18 cellular contexts compared by ENCODE assay signal in genomic region chr4:119646347-119647071, GRCh38. TPM values are rescaled to one million over a fixed set of nuclear protein-coding genes. Genes with fewer than 3 reads are reported as not detected.
A peak's percentile ranks its signal among the peaks of the same experiment; 100 is the strongest.
DNase-seq lines count a peak whose midpoint lies in the region; ATAC-seq and TF ChIP-seq lines count a peak whose summit lies in the region.
"Had no signal": no experiment of that assay in that cellular context is flagged by ENCODE, and none has a peak within 500 bp of the region (broad histone marks: within the 10 kb centered on the region; RNA-seq: fewer than 3 reads in every experiment).

No MANE protein-coding gene starts in this region.

- H3K27ac ChIP-seq in heart right ventricle (peak overlapping the region in 7 of 10 donors; percentile 4 to 65 (median 49)), rectal smooth muscle tissue (ENCODE audit: low read depth, low read length) (peak overlapping the region; percentile 45), thyroid gland (no peak overlapping the region)
- H3K27ac ChIP-seq: C4-2B, lower lobe of right lung, parathyroid adenoma had no signal

- TF ChIP-seq CTCF in heart right ventricle (IDR thresholded peaks at IDR 0.05) (no peak), thyroid gland (IDR thresholded peaks at IDR 0.05) (no peak)

- 48 to 77% methylated on average over 5 of the region's 5 CpGs for WGBS in heart right ventricle, 2 donors
- 79 to 84% methylated on average over 5 of the region's 5 CpGs for WGBS in thyroid gland, 2 donors

- ATAC-seq in heart right ventricle (peak; percentile 55 to 94 (median 88)), GM19452 (IDR thresholded peaks at IDR 0.05; ENCODE audit: unreplicated experiment) (no peak)
- ATAC-seq: activated CD4-positive, CD25-positive, alpha-beta regulatory T cell treated with anti-CD3 and anti-CD28 coated beads, Interleukin-2, amount 50 U/mL, for 24 hours; PC-3; stimulated activated naive CD8-positive, alpha-beta T cell treated with anti-CD3 and anti-CD28 coated beads, Interleukin-15, Interleukin-2, amounts not matched to agents 100 U/mL and 50 U/mL, for 24 hours had no signal

- TF ChIP-seq POLR2A in thyroid gland (IDR thresholded peaks at IDR 0.05): no peak

- H3K9me3 ChIP-seq in heart right ventricle: no peaks in the 10 kb centered on the region
- H3K9me3 ChIP-seq in thyroid gland: no peaks in the 10 kb centered on the region
- H3K9me3 ChIP-seq: lower lobe of right lung had no signal

- H3K4me1 ChIP-seq in heart right ventricle (peaks cover 0 to 12% (median 0%) of the 10 kb centered on the region in 9 donors), rectal smooth muscle tissue (ENCODE audit: control insufficient read depth, insufficient read depth, low read length) (peaks cover 11% of the 10 kb centered on the region), thyroid gland (no peaks in the 10 kb centered on the region)
- H3K4me1 ChIP-seq: lower lobe of right lung, parathyroid adenoma had no signal

- intact Hi-C loops in heart right ventricle (cut with DNase I): loop anchor here in 2 of 10 donors (10.0 kb wide), 2 partner anchors 98 to 148 kb away; no protein-coding TSS in a partner anchor
- intact Hi-C loops in thyroid gland (cut with DNase I): no loop called here

- H3K27me3 ChIP-seq in heart right ventricle: no peaks in the 10 kb centered on the region
- H3K27me3 ChIP-seq in rectal smooth muscle tissue (ENCODE audit: control insufficient read depth, insufficient read depth, low read length): no peaks in the 10 kb centered on the region
- H3K27me3 ChIP-seq in thyroid gland: no peaks in the 10 kb centered on the region

- H3K36me3 ChIP-seq in heart right ventricle (no peaks in the 10 kb centered on the region), rectal smooth muscle tissue (ENCODE audit: control insufficient read depth, insufficient read depth, low read length) (no peaks in the 10 kb centered on the region), thyroid gland (no peaks in the 10 kb centered on the region)
- H3K36me3 ChIP-seq: lower lobe of right lung had no signal

- H3K4me3 ChIP-seq in heart right ventricle: no peak overlapping the region
- no peak overlapping the region for H3K4me3 ChIP-seq in rectal smooth muscle tissue (ENCODE audit: low read length)
- no peak overlapping the region for H3K4me3 ChIP-seq in thyroid gland (replicated peaks in 1 of 3)
- H3K4me3 ChIP-seq: lower lobe of right lung had no signal

- peak; percentile 56 for DNase-seq in GM03348 (ENCODE audit: low spot score)
- peak; percentile 93 for DNase-seq in NCI-H69 (lab: John Stamatoyannopoulos, UW)
- DNase-seq in heart right ventricle: peak in 1 of 2 donors; percentile 49
- no peak for DNase-seq in NCI-H2227 (lab: John Stamatoyannopoulos, UW; ENCODE audit: unreplicated experiment)
- no peak for DNase-seq in stimulated activated CD8-positive, alpha-beta memory T cell treated with anti-CD3 and anti-CD28 coated beads, Interleukin-4, amount 100 ng/mL, for 48 hours
- DNase-seq in thyroid gland: no peak
- DNase-seq: activated T-cell treated with anti-CD3 and anti-CD28 coated beads, Interleukin-2, amount 50 U/mL, for 1 hour; effector memory CD4-positive, alpha-beta T cell; lower lobe of right lung; NCI-H2107; PC-3; stimulated activated naive CD8-positive, alpha-beta T cell treated with anti-CD3 and anti-CD28 coated beads, Interleukin-15, Interleukin-2, amounts not matched to agents 100 U/mL and 50 U/mL, for 24 hours; T-helper 1 cell had no signal

- H3K9ac ChIP-seq in rectal smooth muscle tissue (ENCODE audit: low read length): no peak overlapping the region
- H3K9ac ChIP-seq: parathyroid adenoma had no signal

RNA-seq across cellular contexts. Expression of gene PDE5A, which starts 17.9 kb away (rescaled TPM):
- total RNA-seq in heart right ventricle (10 to 100 TPM in 6 of 10 donors, 1 to 10 TPM in 4; 5.8 to 17.4 (median 11.9) TPM), thyroid gland (10 to 100 TPM; 20.9 to 74.0 (median 30.2) TPM)
- 1 to 10 TPM; 1.5 to 4.3 TPM for polyA plus RNA-seq in heart right ventricle

Comparison
In these comparisons a context has a peak if more than half of its experiments do, and no peak if none do; other contexts are left out.
1. DNase-seq: peak in GM03348 (single experiment) and NCI-H69 (single experiment); none in NCI-H2227 (single experiment), stimulated activated CD8-positive, alpha-beta memory T cell treated with anti-CD3 and anti-CD28 coated beads, Interleukin-4, amount 100 ng/mL, for 48 hours (single experiment) and thyroid gland (0 of 2).
2. H3K27ac ChIP-seq: peak in heart right ventricle (7 of 10) and rectal smooth muscle tissue (single experiment); none in thyroid gland (0 of 3).